Comparison of ENCODE assay signal across 15 cellular contexts in the genomic region with DNA sequence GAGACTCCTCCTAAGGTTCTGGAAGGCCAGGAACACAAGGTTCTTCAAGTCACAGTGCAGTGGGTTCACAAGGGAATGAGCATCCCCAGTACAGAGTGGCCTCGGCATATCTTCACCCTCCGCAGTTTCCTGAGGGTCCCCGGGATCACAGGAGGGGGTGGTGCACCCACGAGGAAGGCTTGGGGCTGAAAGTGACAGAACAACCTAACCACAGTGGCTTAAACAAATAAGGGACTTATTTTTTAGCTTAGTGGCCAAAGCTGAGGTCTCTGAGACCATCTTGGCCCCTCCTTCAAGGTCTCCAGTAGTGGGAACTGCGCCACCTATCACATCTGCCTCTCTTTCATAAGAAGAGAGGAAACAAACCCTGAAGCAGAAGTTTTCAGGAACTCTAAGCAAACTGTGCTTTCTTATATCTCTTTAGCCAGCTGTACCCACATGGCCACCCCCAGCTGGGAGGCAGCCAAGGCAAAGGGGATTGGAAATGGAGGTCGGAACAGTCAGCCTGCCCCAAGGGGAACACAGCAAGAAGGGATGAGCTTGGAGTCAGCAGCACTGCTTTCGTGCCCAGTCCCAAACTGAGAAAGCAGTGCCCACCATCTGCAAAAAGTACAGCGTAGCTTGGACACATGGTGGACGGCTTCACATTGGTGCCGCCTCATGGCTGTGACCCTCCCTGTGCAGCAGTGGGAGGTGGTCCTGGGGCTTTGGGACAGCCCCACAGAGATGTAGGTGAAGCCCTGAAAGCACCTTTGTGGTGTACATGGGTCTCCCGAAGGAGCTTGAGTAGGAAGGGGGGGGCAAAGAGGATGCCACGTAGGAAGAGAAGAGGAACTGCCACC.
DNase-seq lines count a peak whose midpoint lies in the region; ATAC-seq, FAIRE-seq and TF ChIP-seq lines count a peak whose summit lies in the region.
"Had no signal": no experiment of that assay in that cellular context is flagged by ENCODE, and none has a peak within 500 bp of the region (broad histone marks: within the 10 kb centered on the region; RNA-seq: fewer than 3 reads in every experiment).

No MANE protein-coding gene starts in this region.

- no peak for ATAC-seq in activated CD8-positive, alpha-beta memory T cell treated with anti-CD3 and anti-CD28 coated beads, Interleukin-2, amount 10 ng/mL, durations not matched to agents 7 days and 5 days
- peak; percentile 85 for ATAC-seq in HG02642 (IDR thresholded peaks at IDR 0.05; ENCODE audit: poor library complexity, unreplicated experiment)
- ATAC-seq in stimulated activated naive B cell treated with anti-CD40 and anti-IgM and Interleukin-4, amounts not matched to agents 10 μg/mL and 1 μg/mL and 100 μg/mL, for 72 hours (replicated peaks), result peak; percentile 48 to 69

- no peaks in the 10 kb centered on the region for H3K9me3 Mint-ChIP-seq in activated CD8-positive, alpha-beta memory T cell treated with anti-CD3 and anti-CD28 coated beads, Interleukin-2, amount 10 ng/mL, durations not matched to agents 7 days and 5 days (ENCODE audit: low read depth)
- H3K9me3 Mint-ChIP-seq in stimulated activated naive B cell treated with anti-CD40 and anti-IgM and Interleukin-4, amounts not matched to agents 10 μg/mL and 1 μg/mL and 100 μg/mL, for 72 hours, result no peaks in the 10 kb centered on the region

- FAIRE-seq in HTR-8/SVneo (lab: Jason Lieb, UNC), result peak; percentile 23
- FAIRE-seq: A204.1, islet of Langerhans, TTC549 had no signal

- no peak overlapping the region for H3K27ac Mint-ChIP-seq in activated CD8-positive, alpha-beta memory T cell treated with anti-CD3 and anti-CD28 coated beads, Interleukin-2, amount 10 ng/mL, durations not matched to agents 7 days and 5 days
- H3K27ac Mint-ChIP-seq in stimulated activated naive B cell treated with anti-CD40 and anti-IgM and Interleukin-4, amounts not matched to agents 10 μg/mL and 1 μg/mL and 100 μg/mL, for 72 hours, result no peak overlapping the region

- no peaks in the 10 kb centered on the region for H3K27me3 ChIP-seq in brain microvascular endothelial cell (replicated peaks)

- in situ Hi-C loops in brain microvascular endothelial cell (cut with HindIII; ENCODE audit: low pct_ligation_motif_present, low sequenced_read_pairs), result no loop called here

- no peak overlapping the region for H3K4me3 ChIP-seq in brain microvascular endothelial cell (ENCODE audit: low read depth, low read length)

- H3K4me3 Mint-ChIP-seq in activated CD8-positive, alpha-beta memory T cell treated with anti-CD3 and anti-CD28 coated beads, Interleukin-2, amount 10 ng/mL, durations not matched to agents 7 days and 5 days, result no peak overlapping the region
- H3K4me3 Mint-ChIP-seq in stimulated activated naive B cell treated with anti-CD40 and anti-IgM and Interleukin-4, amounts not matched to agents 10 μg/mL and 1 μg/mL and 100 μg/mL, for 72 hours, result no peak overlapping the region
- H3K4me3 Mint-ChIP-seq: IgD-negative memory B cell had no signal

- CTCF ChIA-PET in activated CD8-positive, alpha-beta memory T cell treated with anti-CD3 and anti-CD28 coated beads, Interleukin-2, amount 10 ng/mL, durations not matched to agents 7 days and 5 days (lab: Charles Lee), result interaction anchor here (0.6 kb wide), 1 partner anchor 15 kb away, joined by 3 read pairs; no protein-coding TSS in a partner anchor

- no peak overlapping the region for H3K27ac ChIP-seq in brain microvascular endothelial cell
- H3K27ac ChIP-seq: parathyroid adenoma had no signal

- peaks cover 24% of the 10 kb centered on the region for H3K4me1 Mint-ChIP-seq in activated CD8-positive, alpha-beta memory T cell treated with anti-CD3 and anti-CD28 coated beads, Interleukin-2, amount 10 ng/mL, durations not matched to agents 7 days and 5 days
- peaks cover 6 to 8% of the 10 kb centered on the region in 2 donors for H3K4me1 Mint-ChIP-seq in stimulated activated naive B cell treated with anti-CD40 and anti-IgM and Interleukin-4, amounts not matched to agents 10 μg/mL and 1 μg/mL and 100 μg/mL, for 72 hours

- no peak for TF ChIP-seq CTCF in brain microvascular endothelial cell (IDR thresholded peaks at IDR 0.05; ENCODE audit: low read depth, low read length, missing control alignments)

- H3K27me3 Mint-ChIP-seq in activated CD8-positive, alpha-beta memory T cell treated with anti-CD3 and anti-CD28 coated beads, Interleukin-2, amount 10 ng/mL, durations not matched to agents 7 days and 5 days, result no peaks in the 10 kb centered on the region
- peaks cover 60 to 71% of the 10 kb centered on the region in 2 donors for H3K27me3 Mint-ChIP-seq in stimulated activated naive B cell treated with anti-CD40 and anti-IgM and Interleukin-4, amounts not matched to agents 10 μg/mL and 1 μg/mL and 100 μg/mL, for 72 hours

- H3K36me3 ChIP-seq in brain microvascular endothelial cell (replicated peaks), result no peaks in the 10 kb centered on the region

- H3K36me3 Mint-ChIP-seq in activated CD8-positive, alpha-beta memory T cell treated with anti-CD3 and anti-CD28 coated beads, Interleukin-2, amount 10 ng/mL, durations not matched to agents 7 days and 5 days, result peaks cover 13% of the 10 kb centered on the region
- H3K36me3 Mint-ChIP-seq in stimulated activated naive B cell treated with anti-CD40 and anti-IgM and Interleukin-4, amounts not matched to agents 10 μg/mL and 1 μg/mL and 100 μg/mL, for 72 hours, result no peaks in the 10 kb centered on the region

- DNase-seq in activated CD8-positive, alpha-beta memory T cell treated with anti-CD3 and anti-CD28 coated beads for 24 hours, result peak; percentile 52
- DNase-seq in activated CD8-positive, alpha-beta memory T cell treated with anti-CD3 and anti-CD28 coated beads, Interleukin-2, amount 10 ng/mL, durations not matched to agents 7 days and 5 days, result no peak
- DNase-seq in HTR-8/SVneo (ENCODE audit: insufficient read length, low spot score) (no peak), DMS53 treated with DMSO at 0.1 percent for 48 hours (lab: John Stamatoyannopoulos, UW; ENCODE audit: unreplicated experiment) (no peak), iPS-NIHi7 (ENCODE audit: extremely low spot score) (no peak), brain microvascular endothelial cell (no peak)
- DNase-seq in stimulated activated naive B cell treated with anti-CD40 and anti-IgM and Interleukin-4, amounts not matched to agents 10 μg/mL and 1 μg/mL and 100 μg/mL, for 72 hours, result no peak
- DNase-seq: activated naive CD4-positive, alpha-beta T cell treated with anti-CD3 and anti-CD28 coated beads, Interleukin-2, amount 50 U/mL, for 16 hours; NCI-H524 treated with DMSO at 0.1 percent for 48 hours had no signal
